In the genomic region with DNA sequence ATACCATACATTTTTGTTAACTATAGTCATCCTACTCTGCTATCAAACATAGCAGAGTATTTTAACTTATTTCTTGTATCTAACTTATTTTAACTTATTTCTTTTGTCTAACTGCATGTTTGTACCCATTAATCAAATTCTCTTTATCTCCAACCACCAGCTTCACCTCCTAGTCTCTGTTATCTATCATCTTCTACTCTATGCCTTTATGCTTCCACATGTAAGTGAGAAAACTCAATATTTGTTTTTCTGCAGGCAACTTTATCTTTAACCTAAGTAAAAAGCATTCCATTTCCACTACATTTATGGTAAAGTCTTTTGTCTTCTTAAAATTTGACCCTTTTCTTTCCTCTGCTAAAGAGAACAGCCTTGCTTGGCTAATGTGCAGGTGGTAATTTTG, we compare ENCODE assay signal across 6 cellular contexts.
"Had no signal": no experiment of that assay in that cellular context is flagged by ENCODE, and none has a peak within 500 bp of the region (broad histone marks: within the 10 kb centered on the region; RNA-seq: fewer than 3 reads in every experiment).

No MANE protein-coding gene starts in this region.

- ATAC-seq: HCT116, HepG2 had no signal

- DNase-seq: GM23248, GOT3, H7, HFFc6 had no signal
